In genomic region chr17:34979650-34980352, GRCh38 we compare ENCODE assay signal across 8 cellular contexts. TPM values are rescaled to one million over a fixed set of nuclear protein-coding genes. Genes with fewer than 3 reads are reported as not detected.
DNase-seq lines count a peak whose midpoint lies in the region; ATAC-seq and TF ChIP-seq lines count a peak whose summit lies in the region.

No MANE protein-coding gene starts in this region.

- no peak for TF ChIP-seq CTCF in HFF-Myc (IDR thresholded peaks at IDR 0.05; ENCODE audit: low read depth, low read length, missing control alignments)
- TF ChIP-seq CTCF in right lobe of liver (IDR thresholded peaks at IDR 0.05): no peak

- H3K36me3 ChIP-seq in ACC112 (ENCODE audit: insufficient read depth, low read length): no peaks in the 10 kb centered on the region
- no peaks in the 10 kb centered on the region for H3K36me3 ChIP-seq in right lobe of liver
- no peaks in the 10 kb centered on the region for H3K36me3 ChIP-seq in urinary bladder (ENCODE audit: insufficient read depth)

- no peaks in the 10 kb centered on the region for H3K9me3 ChIP-seq in right lobe of liver

- 25% methylated on average over 15 of the region's 15 CpGs for WGBS in right lobe of liver (ENCODE audit: insufficient coverage, low coverage, low lambda C conversion rate, missing lambda C conversion rate)
- WGBS in urinary bladder: 13% methylated on average over 15 of the region's 15 CpGs

- intact Hi-C loops in right lobe of liver (cut with DNase I): no loop called here

- DNase-seq in HFF-Myc (ENCODE audit: extremely low read depth, low read depth) (no peak), amniotic epithelial cell (ENCODE audit: low read depth) (peak; percentile 26), right lobe of liver (no peak), UCSD-AML1 (lab: John Stamatoyannopoulos, UW; ENCODE audit: unreplicated experiment) (no peak)
- DNase-seq in central memory CD4-positive, alpha-beta T cell: no peak

- peaks cover 9% of the 10 kb centered on the region for H3K79me2 ChIP-seq in ACC112 (ENCODE audit: control insufficient read depth, insufficient read depth, low read length, unreplicated experiment)

- H3K4me1 ChIP-seq in ACC112 (ENCODE audit: control insufficient read depth, insufficient read depth, low read length, unreplicated experiment): peaks cover 13% of the 10 kb centered on the region
- peaks cover 0 to 15% (median 0%) of the 10 kb centered on the region in 4 donors for H3K4me1 ChIP-seq in right lobe of liver
- H3K4me1 ChIP-seq in urinary bladder (ENCODE audit: insufficient read depth): no peaks in the 10 kb centered on the region

- H3K27ac ChIP-seq in ACC112 (ENCODE audit: low read depth, low read length) (peak overlapping the region; percentile 85), right lobe of liver (peak overlapping the region; percentile 96 to 97 (median 96)), urinary bladder (ENCODE audit: low read depth) (no peak overlapping the region)

- ATAC-seq in right lobe of liver (no peak), GM21737 (IDR thresholded peaks at IDR 0.05; ENCODE audit: unreplicated experiment) (no peak)

- peak overlapping the region; percentile 79 for H3K4me3 ChIP-seq in ACC112 (ENCODE audit: low read depth, low read length)
- H3K4me3 ChIP-seq in HFF-Myc (replicated peaks; ENCODE audit: low read depth, low read length): peak overlapping the region; percentile 84
- H3K4me3 ChIP-seq in right lobe of liver: peak overlapping the region; percentile 93 to 99 (median 96)
- peak overlapping the region; percentile 96 for H3K4me3 ChIP-seq in urinary bladder (ENCODE audit: low read depth, low read length)

- TF ChIP-seq POLR2A in right lobe of liver (IDR thresholded peaks at IDR 0.05): no peak

- H2AFZ ChIP-seq in ACC112 (ENCODE audit: low read length, unreplicated experiment): peak overlapping the region; percentile 88

- H3K27me3 ChIP-seq in ACC112 (ENCODE audit: insufficient read depth, low read length) (no peaks in the 10 kb centered on the region), right lobe of liver (no peaks in the 10 kb centered on the region)

RNA-seq across cellular contexts. Expression of gene LIG3, which starts 0.5 kb away (rescaled TPM):
- 10 to 100 TPM; 10.6 to 17.0 (median 12.2) TPM for total RNA-seq in right lobe of liver
- total RNA-seq in urinary bladder: 28.4 TPM
- polyA plus RNA-seq in urinary bladder: 16.2 TPM

RNA-seq across cellular contexts. Expression of gene ZNF830, which starts 18.5 kb away (rescaled TPM):
- total RNA-seq in right lobe of liver: 1 to 10 TPM; 4.5 to 6.5 (median 4.8) TPM
- 14.8 TPM for total RNA-seq in urinary bladder
- 12.0 TPM for polyA plus RNA-seq in urinary bladder

RNA-seq across cellular contexts. Expression of gene CCT6B, which starts 18.5 kb away (rescaled TPM):
- 1 to 10 TPM in 3 of 6 experiments, under 1 TPM in 3; 0.31 to 2.4 (median 1.1) TPM for total RNA-seq in right lobe of liver
- total RNA-seq in urinary bladder: 8.3 TPM
- 1.5 TPM for polyA plus RNA-seq in urinary bladder
